1 cellular context compared by ENCODE assay signal in the genomic region with DNA sequence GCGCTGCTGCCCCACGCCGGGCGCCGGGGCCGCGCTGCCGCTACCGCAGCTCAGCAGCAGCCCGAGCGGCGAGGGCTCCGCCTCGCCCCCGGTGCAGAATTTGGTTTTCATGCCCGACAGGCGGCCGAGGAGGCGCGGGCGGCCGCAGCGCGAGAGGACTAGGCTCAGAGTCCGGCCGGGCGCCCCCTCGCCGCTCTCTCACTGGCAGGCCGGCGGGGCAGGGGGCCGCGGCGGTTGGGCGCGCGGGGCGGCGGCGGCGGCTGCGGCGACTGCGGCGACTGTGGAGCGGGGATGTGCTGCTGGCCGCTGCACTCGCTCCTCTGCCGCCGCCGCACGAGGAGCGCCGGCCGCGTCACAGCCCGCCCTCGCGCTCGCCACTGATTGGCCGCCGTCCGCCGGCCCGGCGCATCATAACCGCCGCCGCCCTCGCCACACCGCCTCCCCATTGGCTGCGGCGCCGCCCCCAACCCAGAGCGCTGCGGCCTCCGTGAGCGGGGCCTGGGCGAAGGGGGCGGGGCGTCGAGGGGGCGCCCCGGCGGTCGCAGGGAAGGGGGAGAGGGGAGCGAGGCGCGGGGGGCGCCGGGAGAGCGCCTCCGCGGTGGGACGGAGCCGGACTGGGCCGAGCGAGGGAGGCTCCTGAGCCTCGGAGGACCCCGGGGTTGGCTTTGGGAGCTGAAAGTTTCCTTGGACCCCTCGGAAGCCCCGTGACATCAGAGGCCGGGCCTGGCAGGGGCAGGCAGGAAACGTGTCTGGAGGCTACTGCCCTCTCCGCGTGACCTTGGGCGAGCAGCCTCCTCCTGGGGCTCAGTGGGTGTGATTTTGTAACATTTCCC.
TF ChIP-seq lines count a peak whose summit lies in the region.

A gene (minus strand): TSS at position 322 of the 833 bp plus-strand sequence. CDS start 211 bp downstream, at position 111.

TF ChIP-seq in K562, 482 proteins besides CTCF, POLR2A, EP300 and RAD21 (continued from another document and continues in another):
- TF ChIP-seq NFYB (IDR thresholded peaks at IDR 0.05; ENCODE audit: extremely low read depth, insufficient read length) (peak; percentile 77), BHLHE40 (IDR thresholded peaks at IDR 0.05; ENCODE audit: low read length) (peak; percentile 76), ATF7 (IDR thresholded peaks at IDR 0.05) (peak; percentile 60; the same call in 1 of the 2 replicates), POLR2H (tag; IDR thresholded peaks at IDR 0.05; ENCODE audit: low read depth) (peak; percentile 69), ZNF12 (CRISPR knock-in tag; IDR thresholded peaks at IDR 0.05) (peak; percentile 66; the same call in 1 of the 2 replicates), SMARCB1 (IDR thresholded peaks at IDR 0.05; ENCODE audit: insufficient read length, low read depth) (no peak), HNRNPLL (IDR thresholded peaks at IDR 0.05; ENCODE audit: low read depth, low read length, poor library complexity, severe bottlenecking) (peak; percentile 87), ZNF184 (CRISPR knock-in tag; IDR thresholded peaks at IDR 0.05) (no peak), PHTF2 (CRISPR knock-in tag; IDR thresholded peaks at IDR 0.05) (no peak), ARNT (IDR thresholded peaks at IDR 0.05) (no peak), RFX5 (IDR thresholded peaks at IDR 0.05; ENCODE audit: low read depth, low read length) (no peak), KDM5B (IDR thresholded peaks at IDR 0.05; ENCODE audit: insufficient replicate concordance, low read depth, low read length) (no peak), KAT7 (CRISPR knock-in tag; IDR thresholded peaks at IDR 0.05; ENCODE audit: borderline replicate concordance) (no peak), XRCC4 (IDR thresholded peaks at IDR 0.05; ENCODE audit: extremely low read depth, insufficient read depth, insufficient read length) (no peak), HDAC8 (tag; IDR thresholded peaks at IDR 0.05) (0 out of 2 replicates have a peak, but pooled peaks have one; percentile 4), ZFP30 (CRISPR knock-in tag; IDR thresholded peaks at IDR 0.05; ENCODE audit: borderline replicate concordance) (no peak), ERF (CRISPR knock-in tag; IDR thresholded peaks at IDR 0.05) (0 out of 2 replicates have a peak, but pooled peaks have one; percentile 37), ZBTB7A (IDR thresholded peaks at IDR 0.05; ENCODE audit: borderline replicate concordance, control insufficient read depth, low read depth, low read length) (peak; percentile 97), RAD51 (IDR thresholded peaks at IDR 0.05; ENCODE audit: borderline replicate concordance, low read depth) (no peak), CXXC5 (CRISPR knock-in tag; IDR thresholded peaks at IDR 0.05) (peak; percentile 93), SMARCA5 (IDR thresholded peaks at IDR 0.05) (no peak), PTRF (tag; IDR thresholded peaks at IDR 0.05) (no peak), EGR1 (conservative IDR thresholded peaks at IDR 0.05) (0 out of 2 replicates have a peak, but pooled peaks have one; percentile 12), HNRNPL (IDR thresholded peaks at IDR 0.05; ENCODE audit: low read depth, low read length) (peak; percentile 38; the same call in 1 of the 2 replicates), PML (IDR thresholded peaks at IDR 0.05; ENCODE audit: low read length) (peak; percentile 52; the same call in 1 of the 2 replicates), CC2D1A (IDR thresholded peaks at IDR 0.05) (no peak), ZNF408 (CRISPR knock-in tag; IDR thresholded peaks at IDR 0.05; ENCODE audit: low read depth) (no peak), ZNF444 (CRISPR knock-in tag; IDR thresholded peaks at IDR 0.05) (no peak), RBFOX2 (IDR thresholded peaks at IDR 0.05; ENCODE audit: low read depth, low read length) (peak; percentile 81), SUPT5H (IDR thresholded peaks at IDR 0.05) (peak; percentile 55), CEBPG (CRISPR knock-in tag; IDR thresholded peaks at IDR 0.05) (no peak), CEBPG (tag; conservative IDR thresholded peaks at IDR 0.05 in 1 of 2, IDR thresholded peaks at IDR 0.05 in 1 of 2) (0 out of 4 replicates have a peak, but pooled peaks of 1 of the 2 experiments have one; percentile 28), ATF1 (CRISPR knock-in tag; IDR thresholded peaks at IDR 0.05) (0 out of 2 replicates have a peak, but pooled peaks have one; percentile 36), ATF1 (tag; IDR thresholded peaks at IDR 0.05) (peak; percentile 87)
- TF ChIP-seq, protein P1, sequence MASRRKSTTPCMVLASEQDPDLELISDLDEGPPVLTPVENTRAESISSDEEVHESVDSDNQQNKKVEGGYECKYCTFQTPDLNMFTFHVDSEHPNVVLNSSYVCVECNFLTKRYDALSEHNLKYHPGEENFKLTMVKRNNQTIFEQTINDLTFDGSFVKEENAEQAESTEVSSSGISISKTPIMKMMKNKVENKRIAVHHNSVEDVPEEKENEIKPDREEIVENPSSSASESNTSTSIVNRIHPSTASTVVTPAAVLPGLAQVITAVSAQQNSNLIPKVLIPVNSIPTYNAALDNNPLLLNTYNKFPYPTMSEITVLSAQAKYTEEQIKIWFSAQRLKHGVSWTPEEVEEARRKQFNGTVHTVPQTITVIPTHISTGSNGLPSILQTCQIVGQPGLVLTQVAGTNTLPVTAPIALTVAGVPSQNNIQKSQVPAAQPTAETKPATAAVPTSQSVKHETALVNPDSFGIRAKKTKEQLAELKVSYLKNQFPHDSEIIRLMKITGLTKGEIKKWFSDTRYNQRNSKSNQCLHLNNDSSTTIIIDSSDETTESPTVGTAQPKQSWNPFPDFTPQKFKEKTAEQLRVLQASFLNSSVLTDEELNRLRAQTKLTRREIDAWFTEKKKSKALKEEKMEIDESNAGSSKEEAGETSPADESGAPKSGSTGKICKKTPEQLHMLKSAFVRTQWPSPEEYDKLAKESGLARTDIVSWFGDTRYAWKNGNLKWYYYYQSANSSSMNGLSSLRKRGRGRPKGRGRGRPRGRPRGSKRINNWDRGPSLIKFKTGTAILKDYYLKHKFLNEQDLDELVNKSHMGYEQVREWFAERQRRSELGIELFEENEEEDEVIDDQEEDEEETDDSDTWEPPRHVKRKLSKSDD (conservative IDR thresholded peaks at IDR 0.05; ENCODE audit: low read length), result no peak
- TF ChIP-seq, protein P2, sequence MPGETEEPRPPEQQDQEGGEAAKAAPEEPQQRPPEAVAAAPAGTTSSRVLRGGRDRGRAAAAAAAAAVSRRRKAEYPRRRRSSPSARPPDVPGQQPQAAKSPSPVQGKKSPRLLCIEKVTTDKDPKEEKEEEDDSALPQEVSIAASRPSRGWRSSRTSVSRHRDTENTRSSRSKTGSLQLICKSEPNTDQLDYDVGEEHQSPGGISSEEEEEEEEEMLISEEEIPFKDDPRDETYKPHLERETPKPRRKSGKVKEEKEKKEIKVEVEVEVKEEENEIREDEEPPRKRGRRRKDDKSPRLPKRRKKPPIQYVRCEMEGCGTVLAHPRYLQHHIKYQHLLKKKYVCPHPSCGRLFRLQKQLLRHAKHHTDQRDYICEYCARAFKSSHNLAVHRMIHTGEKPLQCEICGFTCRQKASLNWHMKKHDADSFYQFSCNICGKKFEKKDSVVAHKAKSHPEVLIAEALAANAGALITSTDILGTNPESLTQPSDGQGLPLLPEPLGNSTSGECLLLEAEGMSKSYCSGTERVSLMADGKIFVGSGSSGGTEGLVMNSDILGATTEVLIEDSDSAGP (CRISPR knock-in tag; IDR thresholded peaks at IDR 0.05), result no peak
- TF ChIP-seq, protein P3, sequence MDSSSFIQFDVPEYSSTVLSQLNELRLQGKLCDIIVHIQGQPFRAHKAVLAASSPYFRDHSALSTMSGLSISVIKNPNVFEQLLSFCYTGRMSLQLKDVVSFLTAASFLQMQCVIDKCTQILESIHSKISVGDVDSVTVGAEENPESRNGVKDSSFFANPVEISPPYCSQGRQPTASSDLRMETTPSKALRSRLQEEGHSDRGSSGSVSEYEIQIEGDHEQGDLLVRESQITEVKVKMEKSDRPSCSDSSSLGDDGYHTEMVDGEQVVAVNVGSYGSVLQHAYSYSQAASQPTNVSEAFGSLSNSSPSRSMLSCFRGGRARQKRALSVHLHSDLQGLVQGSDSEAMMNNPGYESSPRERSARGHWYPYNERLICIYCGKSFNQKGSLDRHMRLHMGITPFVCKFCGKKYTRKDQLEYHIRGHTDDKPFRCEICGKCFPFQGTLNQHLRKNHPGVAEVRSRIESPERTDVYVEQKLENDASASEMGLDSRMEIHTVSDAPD (CRISPR knock-in tag; IDR thresholded peaks at IDR 0.05), result no peak
- TF ChIP-seq, protein P4, sequence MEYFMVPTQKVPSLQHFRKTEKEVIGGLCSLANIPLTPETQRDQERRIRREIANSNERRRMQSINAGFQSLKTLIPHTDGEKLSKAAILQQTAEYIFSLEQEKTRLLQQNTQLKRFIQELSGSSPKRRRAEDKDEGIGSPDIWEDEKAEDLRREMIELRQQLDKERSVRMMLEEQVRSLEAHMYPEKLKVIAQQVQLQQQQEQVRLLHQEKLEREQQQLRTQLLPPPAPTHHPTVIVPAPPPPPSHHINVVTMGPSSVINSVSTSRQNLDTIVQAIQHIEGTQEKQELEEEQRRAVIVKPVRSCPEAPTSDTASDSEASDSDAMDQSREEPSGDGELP (CRISPR knock-in tag; IDR thresholded peaks at IDR 0.05; ENCODE audit: borderline replicate concordance), result 0 out of 2 replicates have a peak, but pooled peaks have one; percentile 55
- TF ChIP-seq, protein P5, sequence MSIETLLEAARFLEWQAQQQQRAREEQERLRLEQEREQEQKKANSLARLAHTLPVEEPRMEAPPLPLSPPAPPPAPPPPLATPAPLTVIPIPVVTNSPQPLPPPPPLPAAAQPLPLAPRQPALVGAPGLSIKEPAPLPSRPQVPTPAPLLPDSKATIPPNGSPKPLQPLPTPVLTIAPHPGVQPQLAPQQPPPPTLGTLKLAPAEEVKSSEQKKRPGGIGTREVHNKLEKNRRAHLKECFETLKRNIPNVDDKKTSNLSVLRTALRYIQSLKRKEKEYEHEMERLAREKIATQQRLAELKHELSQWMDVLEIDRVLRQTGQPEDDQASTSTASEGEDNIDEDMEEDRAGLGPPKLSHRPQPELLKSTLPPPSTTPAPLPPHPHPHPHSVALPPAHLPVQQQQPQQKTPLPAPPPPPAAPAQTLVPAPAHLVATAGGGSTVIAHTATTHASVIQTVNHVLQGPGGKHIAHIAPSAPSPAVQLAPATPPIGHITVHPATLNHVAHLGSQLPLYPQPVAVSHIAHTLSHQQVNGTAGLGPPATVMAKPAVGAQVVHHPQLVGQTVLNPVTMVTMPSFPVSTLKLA (conservative IDR thresholded peaks at IDR 0.05), result peak in 1 of 2 experiments; percentile 75; a peak in 2 of 4 replicates
- TF ChIP-seq, protein P6, sequence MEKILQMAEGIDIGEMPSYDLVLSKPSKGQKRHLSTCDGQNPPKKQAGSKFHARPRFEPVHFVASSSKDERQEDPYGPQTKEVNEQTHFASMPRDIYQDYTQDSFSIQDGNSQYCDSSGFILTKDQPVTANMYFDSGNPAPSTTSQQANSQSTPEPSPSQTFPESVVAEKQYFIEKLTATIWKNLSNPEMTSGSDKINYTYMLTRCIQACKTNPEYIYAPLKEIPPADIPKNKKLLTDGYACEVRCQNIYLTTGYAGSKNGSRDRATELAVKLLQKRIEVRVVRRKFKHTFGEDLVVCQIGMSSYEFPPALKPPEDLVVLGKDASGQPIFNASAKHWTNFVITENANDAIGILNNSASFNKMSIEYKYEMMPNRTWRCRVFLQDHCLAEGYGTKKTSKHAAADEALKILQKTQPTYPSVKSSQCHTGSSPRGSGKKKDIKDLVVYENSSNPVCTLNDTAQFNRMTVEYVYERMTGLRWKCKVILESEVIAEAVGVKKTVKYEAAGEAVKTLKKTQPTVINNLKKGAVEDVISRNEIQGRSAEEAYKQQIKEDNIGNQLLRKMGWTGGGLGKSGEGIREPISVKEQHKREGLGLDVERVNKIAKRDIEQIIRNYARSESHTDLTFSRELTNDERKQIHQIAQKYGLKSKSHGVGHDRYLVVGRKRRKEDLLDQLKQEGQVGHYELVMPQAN (IDR thresholded peaks at IDR 0.05; ENCODE audit: borderline replicate concordance), result peak; percentile 51
- TF ChIP-seq, protein P7, sequence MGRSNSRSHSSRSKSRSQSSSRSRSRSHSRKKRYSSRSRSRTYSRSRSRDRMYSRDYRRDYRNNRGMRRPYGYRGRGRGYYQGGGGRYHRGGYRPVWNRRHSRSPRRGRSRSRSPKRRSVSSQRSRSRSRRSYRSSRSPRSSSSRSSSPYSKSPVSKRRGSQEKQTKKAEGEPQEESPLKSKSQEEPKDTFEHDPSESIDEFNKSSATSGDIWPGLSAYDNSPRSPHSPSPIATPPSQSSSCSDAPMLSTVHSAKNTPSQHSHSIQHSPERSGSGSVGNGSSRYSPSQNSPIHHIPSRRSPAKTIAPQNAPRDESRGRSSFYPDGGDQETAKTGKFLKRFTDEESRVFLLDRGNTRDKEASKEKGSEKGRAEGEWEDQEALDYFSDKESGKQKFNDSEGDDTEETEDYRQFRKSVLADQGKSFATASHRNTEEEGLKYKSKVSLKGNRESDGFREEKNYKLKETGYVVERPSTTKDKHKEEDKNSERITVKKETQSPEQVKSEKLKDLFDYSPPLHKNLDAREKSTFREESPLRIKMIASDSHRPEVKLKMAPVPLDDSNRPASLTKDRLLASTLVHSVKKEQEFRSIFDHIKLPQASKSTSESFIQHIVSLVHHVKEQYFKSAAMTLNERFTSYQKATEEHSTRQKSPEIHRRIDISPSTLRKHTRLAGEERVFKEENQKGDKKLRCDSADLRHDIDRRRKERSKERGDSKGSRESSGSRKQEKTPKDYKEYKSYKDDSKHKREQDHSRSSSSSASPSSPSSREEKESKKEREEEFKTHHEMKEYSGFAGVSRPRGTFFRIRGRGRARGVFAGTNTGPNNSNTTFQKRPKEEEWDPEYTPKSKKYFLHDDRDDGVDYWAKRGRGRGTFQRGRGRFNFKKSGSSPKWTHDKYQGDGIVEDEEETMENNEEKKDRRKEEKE (IDR thresholded peaks at IDR 0.05; ENCODE audit: borderline replicate concordance in 1 of 2, control insufficient read depth in 1 of 2, low read depth in 2 of 2, low read length in 1 of 2), result no peak
- TF ChIP-seq, protein P8, sequence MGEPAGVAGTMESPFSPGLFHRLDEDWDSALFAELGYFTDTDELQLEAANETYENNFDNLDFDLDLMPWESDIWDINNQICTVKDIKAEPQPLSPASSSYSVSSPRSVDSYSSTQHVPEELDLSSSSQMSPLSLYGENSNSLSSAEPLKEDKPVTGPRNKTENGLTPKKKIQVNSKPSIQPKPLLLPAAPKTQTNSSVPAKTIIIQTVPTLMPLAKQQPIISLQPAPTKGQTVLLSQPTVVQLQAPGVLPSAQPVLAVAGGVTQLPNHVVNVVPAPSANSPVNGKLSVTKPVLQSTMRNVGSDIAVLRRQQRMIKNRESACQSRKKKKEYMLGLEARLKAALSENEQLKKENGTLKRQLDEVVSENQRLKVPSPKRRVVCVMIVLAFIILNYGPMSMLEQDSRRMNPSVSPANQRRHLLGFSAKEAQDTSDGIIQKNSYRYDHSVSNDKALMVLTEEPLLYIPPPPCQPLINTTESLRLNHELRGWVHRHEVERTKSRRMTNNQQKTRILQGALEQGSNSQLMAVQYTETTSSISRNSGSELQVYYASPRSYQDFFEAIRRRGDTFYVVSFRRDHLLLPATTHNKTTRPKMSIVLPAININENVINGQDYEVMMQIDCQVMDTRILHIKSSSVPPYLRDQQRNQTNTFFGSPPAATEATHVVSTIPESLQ (CRISPR knock-in tag; IDR thresholded peaks at IDR 0.05), result 0 out of 2 replicates have a peak, but pooled peaks have one; percentile 81
